Comparison of ENCODE assay signal across 26 cellular contexts in the genomic region with DNA sequence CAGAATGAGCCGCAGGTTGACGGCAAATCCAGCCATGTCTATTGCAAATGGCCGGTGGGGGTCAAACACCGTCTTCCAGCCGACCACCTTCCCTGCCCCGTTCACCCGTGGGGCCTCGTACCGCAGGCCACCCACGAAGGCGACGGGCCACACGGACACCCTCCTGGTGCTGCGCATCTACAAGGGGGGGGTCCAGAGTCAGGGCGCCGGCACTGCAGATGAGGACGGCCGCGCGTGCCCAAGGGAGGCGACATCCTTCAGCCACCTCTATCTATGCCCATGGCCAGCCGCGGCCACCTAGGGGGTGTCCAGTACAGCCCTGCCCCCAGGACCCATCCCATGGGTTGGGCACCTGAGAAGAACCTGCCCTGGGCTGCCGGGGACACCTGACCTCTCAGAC. TPM values are rescaled to one million over a fixed set of nuclear protein-coding genes. Genes with fewer than 3 reads are reported as not detected.
DNase-seq lines count a peak whose midpoint lies in the region; ATAC-seq and TF ChIP-seq lines count a peak whose summit lies in the region.
"Had no signal": no experiment of that assay in that cellular context is flagged by ENCODE, and none has a peak within 500 bp of the region (broad histone marks: within the 10 kb centered on the region; RNA-seq: fewer than 3 reads in every experiment).

No MANE protein-coding gene starts in this region.

- H3K18ac ChIP-seq in IMR-90 (ENCODE audit: low read depth, low read length) (no peak overlapping the region), neuronal stem cell (ENCODE audit: low read length) (no peak overlapping the region)

- H3K56ac ChIP-seq in IMR-90 (ENCODE audit: extremely low read depth, insufficient read depth, low read length), result no peak overlapping the region

- H4K8ac ChIP-seq in IMR-90 (ENCODE audit: low read depth in 2 of 2, low read length in 2 of 2) (no peak overlapping the region), neuronal stem cell (ENCODE audit: low read depth, low read length) (no peak overlapping the region)

- peak overlapping the region; percentile 5 for H2AFZ ChIP-seq in IMR-90 (replicated peaks; ENCODE audit: low read length, poor library complexity)
- no peak overlapping the region for H2AFZ ChIP-seq in neuronal stem cell (ENCODE audit: low read length)

- no TSS peak for BruUV-seq in IMR-90 (replicated peaks; lab: Mats Ljungman, UMichigan)

- no peaks in the 10 kb centered on the region for H3K9me3 ChIP-seq in right cardiac atrium (ENCODE audit: control insufficient read depth, low read length)
- no peaks in the 10 kb centered on the region for H3K9me3 ChIP-seq in heart left ventricle
- H3K9me3 ChIP-seq in IMR-90 (ENCODE audit: control insufficient read depth, insufficient read depth, low read length), result peaks cover 51% of the 10 kb centered on the region
- peaks cover 0 to 2% of the 10 kb centered on the region in 2 donors for H3K9me3 ChIP-seq in neuronal stem cell (replicated peaks in 1 of 2; ENCODE audit: control insufficient read depth in 2 of 2, insufficient read depth in 1 of 2, low read depth in 1 of 2, low read length in 2 of 2)
- H3K9me3 ChIP-seq: BE2C, BLaER1 had no signal

- H2AK5ac ChIP-seq in IMR-90 (ENCODE audit: low read depth, low read length) (no peak overlapping the region), neuronal stem cell (ENCODE audit: low read depth, low read length) (no peak overlapping the region)

- in situ Hi-C loops in IMR-90 (cut with MboI; ENCODE audit: low sequenced_read_pairs), result no loop called here

- H3K27ac ChIP-seq in right cardiac atrium (ENCODE audit: low read length), result no peak overlapping the region
- no peak overlapping the region for H3K27ac ChIP-seq in heart left ventricle
- no peak overlapping the region for H3K27ac ChIP-seq in IMR-90 (ENCODE audit: insufficient read depth, low read length)
- H3K27ac ChIP-seq in neuronal stem cell (replicated peaks; ENCODE audit: low read length), result no peak overlapping the region
- H3K27ac ChIP-seq: BLaER1 had no signal

- WGBS in right cardiac atrium, result 94% methylated on average over 24 of the region's 24 CpGs
- WGBS in heart left ventricle, 4 donors, result 91 to 93% (median 92%) methylated on average over 9 to 24 of the region's 24 CpGs
- 99% methylated on average over 12 of the region's 24 CpGs; no CpG with 5 or more reads in 1 of the 2 experiments for WGBS in IMR-90 (ENCODE audit: extremely low coverage in 2 of 2, insufficient read length in 1 of 2), 2 experiments
- no CpG with 5 or more reads among the region's 24 CpGs for WGBS in neuronal stem cell (ENCODE audit: extremely low coverage in 2 of 2, insufficient read length in 2 of 2, insufficient replicate concordance in 1 of 2), 2 donors

- TF ChIP-seq CTCF in heart left ventricle (IDR thresholded peaks at IDR 0.05) (no peak), IMR-90 (conservative IDR thresholded peaks at IDR 0.05; ENCODE audit: low read depth, low read length) (no peak)

- no peak overlapping the region for H2BK20ac ChIP-seq in IMR-90 (ENCODE audit: low read depth, low read length)

- no peak for ATAC-seq in right cardiac atrium
- no peak for ATAC-seq in heart left ventricle
- ATAC-seq in IMR-90 (ENCODE audit: low read depth), result no peak
- ATAC-seq: GM12878 had no signal

- H3K27me3 ChIP-seq in right cardiac atrium (ENCODE audit: control insufficient read depth, insufficient read depth) (no peaks in the 10 kb centered on the region), heart left ventricle (peaks cover 0 to 18% (median 0%) of the 10 kb centered on the region in 9 donors), IMR-90 (ENCODE audit: control insufficient read depth, insufficient read depth, low read length) (no peaks in the 10 kb centered on the region), neuronal stem cell (ENCODE audit: control insufficient read depth in 3 of 3, insufficient read depth in 3 of 3, low read depth in 1 of 3, low read length in 3 of 3) (no peaks in the 10 kb centered on the region)
- H3K27me3 ChIP-seq: BE2C had no signal

- H2BK5ac ChIP-seq in IMR-90 (ENCODE audit: low read depth, low read length, poor library complexity, severe bottlenecking) (no peak overlapping the region), neuronal stem cell (ENCODE audit: low read length) (no peak overlapping the region)

- H3K4ac ChIP-seq in IMR-90 (ENCODE audit: low read depth, low read length) (no peak overlapping the region), neuronal stem cell (ENCODE audit: low read length) (no peak overlapping the region)

- H2BK120ac ChIP-seq in IMR-90 (ENCODE audit: low read depth, low read length) (no peak overlapping the region), neuronal stem cell (ENCODE audit: low read depth, low read length) (no peak overlapping the region)

- H4K91ac ChIP-seq in IMR-90 (ENCODE audit: insufficient read depth, low read depth, low read length) (no peak overlapping the region), neuronal stem cell (ENCODE audit: low read depth, low read length, poor library complexity) (no peak overlapping the region)

- H3K9ac ChIP-seq in IMR-90 (ENCODE audit: low read depth, low read length) (no peak overlapping the region), neuronal stem cell (ENCODE audit: low read depth, low read length, poor library complexity) (peak overlapping the region; percentile 25)
- H3K9ac ChIP-seq: BLaER1 had no signal

- POLR2A ChIA-PET in IMR-90 (lab: Charles Lee; ENCODE audit: unreplicated experiment), result no interaction called here

- no peaks in the 10 kb centered on the region for H4K20me1 ChIP-seq in IMR-90 (ENCODE audit: insufficient read depth, low read length)

- no peak overlapping the region for H2AK9ac ChIP-seq in IMR-90 (replicated peaks; ENCODE audit: low read depth, low read length, poor library complexity)

- TF ChIP-seq POLR2A in heart left ventricle (IDR thresholded peaks at IDR 0.05) (no peak), IMR-90 (IDR thresholded peaks at IDR 0.05; ENCODE audit: low read depth, low read length) (no peak)

- DNase-seq in right cardiac atrium (peak in 2 of 3 donors; percentile 24 to 42), heart left ventricle (no peak), IMR-90 (no peak), neuronal stem cell (ENCODE audit: low spot score) (no peak), middle frontal gyrus (ENCODE audit: extremely low spot score, low spot score) (no peak)
- no peak for DNase-seq in activated CD8-positive, alpha-beta memory T cell treated with anti-CD3 and anti-CD28 coated beads, Interleukin-2, amount 50 U/mL, for 4 hours
- DNase-seq: 8988T; ACHN; BE2C; C1 segment of cervical spinal cord; CD4-positive, CD25-positive, alpha-beta regulatory T cell; CD8-positive, alpha-beta memory T cell; COR-L47; DMS 273 treated with DMSO at 0.1 percent for 48 hours; DMS153; DMS53; DMS79; DND-41; EL; GDM1 had no signal

- no peak overlapping the region for H4K5ac ChIP-seq in IMR-90 (ENCODE audit: low read depth, low read length)

- CTCF ChIA-PET in IMR-90 (lab: Yijun Ruan, JAX), result no interaction called here

- no peak overlapping the region for H2BK12ac ChIP-seq in neuronal stem cell (ENCODE audit: low read length)

- H3K4me3 ChIP-seq in right cardiac atrium (ENCODE audit: low read length) (no peak overlapping the region), heart left ventricle (no peak overlapping the region), IMR-90 (ENCODE audit: insufficient read depth, low read depth, low read length) (no peak overlapping the region), neuronal stem cell (ENCODE audit: low read length in 2 of 2) (no peak overlapping the region)
- H3K4me3 ChIP-seq: BLaER1, GM12878 had no signal

- H3K9me1 ChIP-seq in IMR-90 (ENCODE audit: insufficient read depth, low read length), result no peaks in the 10 kb centered on the region

- intact Hi-C loops in right cardiac atrium (cut with DNase I) (no loop called here), heart left ventricle (cut with DNase I) (loop anchor here in 1 of 10 donors (10.0 kb wide), 1 partner anchor 58 kb away; no protein-coding TSS in a partner anchor), IMR-90 (cut with micrococcal nuclease) (no loop called here)

- no peak overlapping the region for H3K14ac ChIP-seq in IMR-90 (replicated peaks; ENCODE audit: low read depth, low read length)
- H3K14ac ChIP-seq in neuronal stem cell (ENCODE audit: low read length), result no peak overlapping the region

- no peak overlapping the region for H2BK15ac ChIP-seq in IMR-90 (ENCODE audit: low read depth, low read length)
- H2BK15ac ChIP-seq in neuronal stem cell (ENCODE audit: low read length), result no peak overlapping the region

- H3K79me1 ChIP-seq in IMR-90 (ENCODE audit: low read depth in 1 of 2, low read length in 2 of 2) (no peaks in the 10 kb centered on the region), neuronal stem cell (ENCODE audit: low read depth, low read length) (peaks cover 4% of the 10 kb centered on the region)

- no peaks in the 10 kb centered on the region for H3K4me1 ChIP-seq in right cardiac atrium (ENCODE audit: control insufficient read depth, insufficient read depth, low read length)
- no peaks in the 10 kb centered on the region for H3K4me1 ChIP-seq in heart left ventricle
- no peaks in the 10 kb centered on the region for H3K4me1 ChIP-seq in IMR-90 (ENCODE audit: control insufficient read depth, insufficient read depth, low read length)
- no peaks in the 10 kb centered on the region for H3K4me1 ChIP-seq in neuronal stem cell (ENCODE audit: control insufficient read depth in 2 of 2, insufficient read depth in 1 of 2, low read depth in 1 of 2, low read length in 2 of 2)

- no peak for TF ChIP-seq RAD21 in IMR-90 (IDR thresholded peaks at IDR 0.05; ENCODE audit: low read length)

- H3K4me2 ChIP-seq in IMR-90 (ENCODE audit: low read depth, low read length) (no peak overlapping the region), neuronal stem cell (ENCODE audit: insufficient read depth, low read length, poor library complexity, severe bottlenecking) (no peak overlapping the region)
- H3K4me2 ChIP-seq: BLaER1 had no signal

- no peak overlapping the region for H3K23ac ChIP-seq in IMR-90 (ENCODE audit: low read depth, low read length)
- no peak overlapping the region for H3K23ac ChIP-seq in neuronal stem cell (ENCODE audit: low read depth, low read length, poor library complexity)

- H3K36me3 ChIP-seq in heart left ventricle, result no peaks in the 10 kb centered on the region
- no peaks in the 10 kb centered on the region for H3K36me3 ChIP-seq in IMR-90 (ENCODE audit: control insufficient read depth, insufficient read depth, low read length)
- H3K36me3 ChIP-seq in neuronal stem cell (replicated peaks in 1 of 2; ENCODE audit: control insufficient read depth in 2 of 2, insufficient read depth in 2 of 2, low read length in 2 of 2), result peaks cover 47 to 48% of the 10 kb centered on the region in 2 donors
- H3K36me3 ChIP-seq: BE2C, BLaER1 had no signal

- dilution Hi-C loops in IMR-90 (cut with HindIII; ENCODE audit: low sequenced_read_pairs, unreplicated experiment), result no loop called here

RNA-seq across cellular contexts. Expression of a gene that starts 29.2 kb away (rescaled TPM):
- total RNA-seq in right cardiac atrium, result under 1 TPM in 3 of 4 donors, not detected in 1; 0.08 to 0.32 (median 0.29) TPM
- polyA plus RNA-seq in right cardiac atrium, result 0.18 TPM
- under 1 TPM in 6 of 9 donors, not detected in 3; 0.05 to 0.64 (median 0.15) TPM for total RNA-seq in heart left ventricle
- under 1 TPM in 1 of 2 donors, not detected in 1; 0.04 TPM for polyA plus RNA-seq in heart left ventricle
- not detected in 2 replicates for total RNA-seq in IMR-90 (2012; rRNA removed)
- not detected in 2 replicates for polyA plus RNA-seq in IMR-90 (2012; rRNA removed)
- not detected in 2 replicates for polyA plus RNA-seq in IMR-90 (2012; cell fraction: cytosol; rRNA removed)
- 0.03 TPM in 1 of 2 replicates, not detected in the other for polyA plus RNA-seq in IMR-90 (2012; cell fraction: nucleus; rRNA removed; ENCODE audit: low replicate concordance)
- 27.4 TPM for polyA plus RNA-seq in neuronal stem cell (2013, experiment 1 of 2)
- polyA plus RNA-seq in neuronal stem cell (2013, experiment 2 of 2), result 27.2 TPM
- total RNA-seq: G401 had no signal
- polyA plus RNA-seq: AG04450; CD14-positive monocyte; CD4-positive, alpha-beta memory T cell; CD4-positive, CD25-positive, alpha-beta regulatory T cell; GM12878 had no signal

RNA-seq across cellular contexts. Expression of a gene that starts 51.0 kb away (rescaled TPM):
- total RNA-seq in right cardiac atrium, result 1 to 10 TPM in 2 of 4 donors, under 1 TPM in 2; 0.85 to 1.6 (median 1.2) TPM
- 0.61 TPM for polyA plus RNA-seq in right cardiac atrium
- total RNA-seq in heart left ventricle, result 1 to 10 TPM in 1 of 9 donors, under 1 TPM in 6, not detected in 2; 0.19 to 1.3 (median 0.37) TPM
- under 1 TPM; 0.15 to 0.42 TPM for polyA plus RNA-seq in heart left ventricle
- under 0.01 TPM in 2 replicates for total RNA-seq in IMR-90 (2012; rRNA removed)
- 0.13 and 0.26 TPM in 2 replicates for polyA plus RNA-seq in IMR-90 (2012; rRNA removed)
- polyA plus RNA-seq in IMR-90 (2012; cell fraction: cytosol; rRNA removed), result 0.02 and 0.15 TPM in 2 replicates
- 0.15 and 0.17 TPM in 2 replicates for polyA plus RNA-seq in IMR-90 (2012; cell fraction: nucleus; rRNA removed; ENCODE audit: low replicate concordance)
- 7.7 TPM for polyA plus RNA-seq in neuronal stem cell (2013, experiment 1 of 2)
- polyA plus RNA-seq in neuronal stem cell (2013, experiment 2 of 2), result 7.7 TPM
- polyA plus RNA-seq: CD14-positive monocyte had no signal

Comparison
In these comparisons a context has a peak if more than half of its experiments do, and no peak if none do; other contexts are left out.
1. DNase-seq: peak in right cardiac atrium (2 of 3); none in heart left ventricle (0 of 5), IMR-90 (single experiment), neuronal stem cell (single experiment), activated CD8-positive, alpha-beta memory T cell treated with anti-CD3 and anti-CD28 coated beads, Interleukin-2, amount 50 U/mL, for 4 hours (single experiment) and middle frontal gyrus (single experiment).